ENCODE assay signal across 8 cellular contexts in genomic region chr16:89657442-89658220, GRCh38. TPM values are rescaled to one million over a fixed set of nuclear protein-coding genes. Genes with fewer than 3 reads are reported as not detected.
DNase-seq lines count a peak whose midpoint lies in the region; ATAC-seq and TF ChIP-seq lines count a peak whose summit lies in the region.

Gene CHMP1A (minus strand): TSS chr16:89657708. CDS start chr16:89657588, 120 bp downstream.
Gene SPATA33 (plus strand): TSS chr16:89657836. CDS start chr16:89657912, 76 bp downstream.

- TF ChIP-seq EP300 in upper lobe of left lung (IDR thresholded peaks at IDR 0.05) = no peak

- H3K36me3 ChIP-seq in heart left ventricle (peaks cover 0 to 34% (median 11%) of the 10 kb centered on the region in 9 donors), upper lobe of left lung (peaks cover 0 to 22% (median 8%) of the 10 kb centered on the region in 4 donors)

- DNase-seq in NCI-H1092 (lab: John Stamatoyannopoulos, UW) (peak; percentile 80), T follicular helper cell (ENCODE audit: low read depth) (peak; percentile 87), heart left ventricle (peak; percentile 89 to 96 (median 91)), posterior vena cava (ENCODE audit: low spot score) (peak; percentile 97), upper lobe of left lung (peak; percentile 81 to 98)
- DNase-seq in activated naive CD8-positive, alpha-beta T cell treated with anti-CD3 and anti-CD28 coated beads, Interleukin-2, amount 50 U/mL, for 24 hours = peak; percentile 94

- peaks cover 21% of the 10 kb centered on the region for H3K36me3 Mint-ChIP-seq in activated naive CD8-positive, alpha-beta T cell treated with anti-CD3 and anti-CD28 coated beads, Interleukin-2, amount 50 U/mL, for 24 hours (ENCODE audit: low read depth)

- H3K4me1 ChIP-seq in heart left ventricle (peaks cover 5 to 24% (median 18%) of the 10 kb centered on the region in 12 donors), upper lobe of left lung (peaks cover 21 to 39% (median 28%) of the 10 kb centered on the region in 4 donors)

- peak within 1 kb of the TSS; percentile 79 for H3K27ac Mint-ChIP-seq in activated naive CD8-positive, alpha-beta T cell treated with anti-CD3 and anti-CD28 coated beads, Interleukin-2, amount 50 U/mL, for 24 hours

- H3K27me3 ChIP-seq in heart left ventricle = no peaks in the 10 kb centered on the region
- H3K27me3 ChIP-seq in upper lobe of left lung = no peaks in the 10 kb centered on the region

- H3K4me3 ChIP-seq in GM12875 (ENCODE audit: low read depth, low read length) (peak within 1 kb of the TSS; percentile 99), heart left ventricle (peak within 1 kb of the TSS; percentile 73 to 100 (median 94)), upper lobe of left lung (peak within 1 kb of the TSS; percentile 89 to 97 (median 92))

- H3K9me3 ChIP-seq in heart left ventricle (no peaks in the 10 kb centered on the region), upper lobe of left lung (no peaks in the 10 kb centered on the region)

- no peaks in the 10 kb centered on the region for H3K27me3 Mint-ChIP-seq in activated naive CD8-positive, alpha-beta T cell treated with anti-CD3 and anti-CD28 coated beads, Interleukin-2, amount 50 U/mL, for 24 hours

- H3K27ac ChIP-seq in heart left ventricle (peak within 1 kb of the TSS; percentile 66 to 91 (median 86)), upper lobe of left lung (peak within 1 kb of the TSS; percentile 81 to 91 (median 90))

- peak in 1 of 2 donors; percentile 63 for TF ChIP-seq POLR2A in heart left ventricle (IDR thresholded peaks at IDR 0.05)
- TF ChIP-seq POLR2A in upper lobe of left lung (IDR thresholded peaks at IDR 0.05) = peak in 3 of 4 donors; percentile 42 to 82 (median 45)

- H3K4me3 Mint-ChIP-seq in activated naive CD8-positive, alpha-beta T cell treated with anti-CD3 and anti-CD28 coated beads, Interleukin-2, amount 50 U/mL, for 24 hours = peak within 1 kb of the TSS; percentile 87

- WGBS in heart left ventricle, 4 donors = 0% methylated on average over 33 to 99 of the region's 99 CpGs
- 0 to 1% methylated on average over 8 to 77 of the region's 99 CpGs for WGBS in upper lobe of left lung, 2 donors

- TF ChIP-seq CTCF in GM12875 (IDR thresholded peaks at IDR 0.05; ENCODE audit: borderline replicate concordance, insufficient read depth, low read depth, low read length) (no peak), heart left ventricle (IDR thresholded peaks at IDR 0.05) (no peak), upper lobe of left lung (IDR thresholded peaks at IDR 0.05) (peak in 2 of 6 experiments; percentile 20)

- intact Hi-C loops in heart left ventricle (cut with DNase I) = loop anchor here in 1 of 10 donors (5.0 kb wide), 1 partner anchor 45 kb away; the partner anchor contains the start of gene SPATA2L
- intact Hi-C loops in posterior vena cava (cut with DNase I) = no loop called here

- H3K4me1 Mint-ChIP-seq in activated naive CD8-positive, alpha-beta T cell treated with anti-CD3 and anti-CD28 coated beads, Interleukin-2, amount 50 U/mL, for 24 hours = peaks cover 35% of the 10 kb centered on the region

- ATAC-seq in HG02610 (IDR thresholded peaks at IDR 0.05; ENCODE audit: unreplicated experiment) (peak; percentile 89), heart left ventricle (peak; percentile 86 to 98 (median 96)), upper lobe of left lung (ENCODE audit: low FRiP score in 2 of 2) (peak; percentile 92 to 99)
- peak; percentile 93 for ATAC-seq in activated naive CD8-positive, alpha-beta T cell treated with anti-CD3 and anti-CD28 coated beads, Interleukin-2, amount 50 U/mL, for 24 hours

- H3K9me3 Mint-ChIP-seq in activated naive CD8-positive, alpha-beta T cell treated with anti-CD3 and anti-CD28 coated beads, Interleukin-2, amount 50 U/mL, for 24 hours = no peaks in the 10 kb centered on the region

RNA-seq across cellular contexts. Expression of gene CHMP1A, which starts in this region (rescaled TPM):
- total RNA-seq in heart left ventricle (10 to 100 TPM; 35.1 to 85.1 (median 44.6) TPM), posterior vena cava (10 to 100 TPM; 47.1 to 59.8 TPM), upper lobe of left lung (100 to 1,000 TPM in 1 of 6 donors, 10 to 100 TPM in 5; 51.4 to 117 (median 97.8) TPM)
- polyA plus RNA-seq in heart left ventricle = 10 to 100 TPM; 29.3 to 86.3 TPM

RNA-seq across cellular contexts. Expression of gene SPATA33, which starts in this region (rescaled TPM):
- total RNA-seq in heart left ventricle = 1 to 10 TPM in 8 of 9 donors, under 1 TPM in 1; 0.94 to 5.1 (median 3.0) TPM
- polyA plus RNA-seq in heart left ventricle = 1 to 10 TPM; 1.8 to 3.9 TPM
- total RNA-seq in posterior vena cava = 1 to 10 TPM; 5.0 to 5.8 TPM
- 10 to 100 TPM in 3 of 6 donors, 1 to 10 TPM in 3; 5.8 to 22.0 (median 8.8) TPM for total RNA-seq in upper lobe of left lung

Comparison
In these comparisons a context has a peak if more than half of its experiments do, and no peak if none do; other contexts are left out.
1. Peak in every context shown above with its lines: DNase-seq, ATAC-seq, H3K4me3 ChIP-seq and H3K27ac ChIP-seq.